8 cellular contexts compared by ENCODE assay signal in the genomic region with DNA sequence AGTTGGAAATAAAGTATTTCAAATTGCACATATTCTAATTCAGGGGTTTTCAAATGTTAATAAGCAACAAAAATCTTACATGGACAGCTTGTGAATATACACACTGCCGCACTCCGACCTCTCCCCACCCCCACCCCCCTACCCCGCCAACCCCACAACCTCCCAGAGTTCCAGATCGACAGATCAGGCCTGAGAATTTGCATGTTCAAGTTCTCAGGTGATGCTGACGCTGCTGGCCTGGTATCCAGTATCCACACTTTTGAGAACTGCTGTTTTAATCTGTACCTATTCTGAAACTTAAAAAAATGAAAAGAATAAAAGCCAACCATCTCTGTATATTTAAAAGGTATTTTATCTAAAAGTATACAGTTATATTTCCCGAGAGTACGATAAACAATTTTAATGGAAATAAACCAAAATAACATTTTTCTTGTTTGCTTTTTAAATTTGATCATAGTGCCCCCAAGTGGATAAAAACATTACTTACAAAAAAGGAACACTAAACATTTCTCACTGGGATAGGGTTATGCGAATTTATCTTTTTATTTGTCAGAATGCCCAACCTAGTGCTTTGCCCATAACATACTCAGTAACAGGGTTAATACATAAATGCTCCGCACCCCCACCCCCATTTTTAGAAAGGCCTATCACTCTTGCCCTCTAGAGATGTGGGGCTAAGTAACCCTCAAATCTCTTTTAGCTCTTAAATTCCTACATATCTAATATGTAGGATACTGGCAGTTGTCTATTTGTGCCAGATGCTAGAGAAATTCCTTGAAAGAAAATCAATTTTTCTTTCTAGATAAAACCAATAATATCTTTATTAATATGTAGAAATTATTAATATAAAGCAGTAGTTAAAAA.
DNase-seq lines count a peak whose midpoint lies in the region; ATAC-seq and TF ChIP-seq lines count a peak whose summit lies in the region.

No MANE protein-coding gene starts in this region.

- no peak for DNase-seq in Caco-2
- peak; percentile 7 for DNase-seq in HEK293T (ENCODE audit: extremely low spot score)
- DNase-seq in WTC11 (ENCODE audit: low spot score): peak; percentile 19
- DNase-seq in left kidney (ENCODE audit: low read depth, low spot score): peak; percentile 21
- no peak for DNase-seq in BE2C
- no peak for DNase-seq in mucosa of gallbladder (ENCODE audit: low spot score)
- DNase-seq in NCI-H187 (lab: John Stamatoyannopoulos, UW): no peak

- H3K4me3 ChIP-seq in Caco-2 (ENCODE audit: low read depth, low read length) (no peak overlapping the region), BE2C (ENCODE audit: low read depth, low read length) (no peak overlapping the region)

- H3K27ac Mint-ChIP-seq in Caco-2 (ENCODE audit: unreplicated experiment) (no peak overlapping the region), WTC11 (no peak overlapping the region; the same call in 1 of the 2 replicates)

- H3K4me1 Mint-ChIP-seq in Caco-2 (ENCODE audit: low read depth, unreplicated experiment): no peaks in the 10 kb centered on the region
- H3K4me1 Mint-ChIP-seq in WTC11: peaks cover 23% of the 10 kb centered on the region

- peak; percentile 90 for ATAC-seq in WTC11
- no peak for ATAC-seq in GM19324 (IDR thresholded peaks at IDR 0.05; ENCODE audit: low FRiP score, unreplicated experiment)

- no peaks in the 10 kb centered on the region for H3K36me3 ChIP-seq in Caco-2 (ENCODE audit: control insufficient read depth, insufficient read depth, low read length)
- H3K36me3 ChIP-seq in BE2C: no peaks in the 10 kb centered on the region

- CTCF ChIA-PET in Caco-2 (lab: Charles Lee) (interaction anchor here (0.7 to 1.0 kb wide), 2 partner anchors 139 to 271 kb away, joined by 3 read pairs; no protein-coding TSS in a partner anchor), HEK293T (lab: Yijun Ruan, JAX) (interaction anchor here (0.6 to 1.4 kb wide), 5 partner anchors 11 to 315 kb away, joined by 3 to 7 read pairs (median 4); no protein-coding TSS in a partner anchor), WTC11 (lab: Charles Lee) (interaction anchor here (0.5 to 2.2 kb wide), 11 partner anchors 84 to 525 kb away, joined by 3 to 20 read pairs (median 4); no protein-coding TSS in a partner anchor)

- H3K9me3 Mint-ChIP-seq in Caco-2 (ENCODE audit: unreplicated experiment) (no peaks in the 10 kb centered on the region), WTC11 (no peaks in the 10 kb centered on the region)

- intact Hi-C loops in Caco-2 (cut with micrococcal nuclease; ENCODE audit: unreplicated experiment): no loop called here

- H3K4me3 Mint-ChIP-seq in Caco-2 (ENCODE audit: unreplicated experiment) (no peak overlapping the region), WTC11 (peak overlapping the region; percentile 30)

- H3K36me3 Mint-ChIP-seq in Caco-2 (ENCODE audit: insufficient read depth, unreplicated experiment) (no peaks in the 10 kb centered on the region), WTC11 (no peaks in the 10 kb centered on the region)

- POLR2A ChIA-PET in Caco-2 (lab: Charles Lee): no interaction called here
- POLR2A ChIA-PET in HEK293T (lab: Yijun Ruan, JAX): no interaction called here
- POLR2A ChIA-PET in WTC11 (lab: Charles Lee): no interaction called here

- peaks cover 2% of the 10 kb centered on the region for H3K27me3 Mint-ChIP-seq in Caco-2 (ENCODE audit: insufficient read depth, unreplicated experiment)
- no peaks in the 10 kb centered on the region for H3K27me3 Mint-ChIP-seq in WTC11 (ENCODE audit: low read depth)

- H3K9me3 ChIP-seq in Caco-2 (no peaks in the 10 kb centered on the region), BE2C (no peaks in the 10 kb centered on the region)

- H3K4me1 ChIP-seq in Caco-2 (no peaks in the 10 kb centered on the region), BE2C (no peaks in the 10 kb centered on the region)

- H3K27me3 ChIP-seq in Caco-2 (replicated peaks; ENCODE audit: control insufficient read depth, insufficient read depth, low read length) (no peaks in the 10 kb centered on the region), BE2C (no peaks in the 10 kb centered on the region)

- TF ChIP-seq CTCF in Caco-2 (IDR thresholded peaks at IDR 0.05; ENCODE audit: insufficient read depth in 1 of 2, low read depth in 1 of 2, low read length in 1 of 2, severe bottlenecking in 1 of 2, unreplicated experiment in 1 of 2) (peak; percentile 32 to 36), WTC11 (IDR thresholded peaks at IDR 0.05) (peak; percentile 52), BE2C (IDR thresholded peaks at IDR 0.05; ENCODE audit: low read depth, low read length) (no peak; the same call in 1 of the 2 replicates)

- BruUV-seq in Caco-2 (replicated peaks; lab: Mats Ljungman, UMichigan): no TSS peak

TF ChIP-seq in HEK293T, 16 proteins besides CTCF, POLR2A, EP300 and RAD21:
- TF ChIP-seq ARNT (IDR thresholded peaks at IDR 0.05) (no peak), HDGF (IDR thresholded peaks at IDR 0.05; ENCODE audit: borderline replicate concordance) (no peak), NFRKB (IDR thresholded peaks at IDR 0.05) (no peak), SP1 (IDR thresholded peaks at IDR 0.05) (no peak), ELF4 (IDR thresholded peaks at IDR 0.05) (no peak), TARDBP (IDR thresholded peaks at IDR 0.05) (no peak), FOXK2 (IDR thresholded peaks at IDR 0.05) (no peak), BHLHE40 (IDR thresholded peaks at IDR 0.05; ENCODE audit: borderline replicate concordance) (no peak), ZNF384 (IDR thresholded peaks at IDR 0.05) (no peak), FOXA1 (IDR thresholded peaks at IDR 0.05) (no peak), FOXM1 (IDR thresholded peaks at IDR 0.05; ENCODE audit: borderline replicate concordance) (no peak), SUZ12 (IDR thresholded peaks at IDR 0.05) (no peak), CTBP1 (IDR thresholded peaks at IDR 0.05; ENCODE audit: borderline replicate concordance) (no peak), L3MBTL2 (conservative IDR thresholded peaks at IDR 0.05) (no peak), LEF1 (IDR thresholded peaks at IDR 0.05; ENCODE audit: borderline replicate concordance) (no peak)
- TF ChIP-seq, protein P1, sequence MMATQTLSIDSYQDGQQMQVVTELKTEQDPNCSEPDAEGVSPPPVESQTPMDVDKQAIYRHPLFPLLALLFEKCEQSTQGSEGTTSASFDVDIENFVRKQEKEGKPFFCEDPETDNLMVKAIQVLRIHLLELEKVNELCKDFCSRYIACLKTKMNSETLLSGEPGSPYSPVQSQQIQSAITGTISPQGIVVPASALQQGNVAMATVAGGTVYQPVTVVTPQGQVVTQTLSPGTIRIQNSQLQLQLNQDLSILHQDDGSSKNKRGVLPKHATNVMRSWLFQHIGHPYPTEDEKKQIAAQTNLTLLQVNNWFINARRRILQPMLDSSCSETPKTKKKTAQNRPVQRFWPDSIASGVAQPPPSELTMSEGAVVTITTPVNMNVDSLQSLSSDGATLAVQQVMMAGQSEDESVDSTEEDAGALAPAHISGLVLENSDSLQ (IDR thresholded peaks at IDR 0.05): no peak

TF ChIP-seq in WTC11, 78 proteins besides CTCF, POLR2A, EP300 and RAD21:
- no peak for TF ChIP-seq JUN (CRISPR knock-in tag; IDR thresholded peaks at IDR 0.05)
- no peak for TF ChIP-seq NR1H2 (CRISPR knock-in tag; IDR thresholded peaks at IDR 0.05)
- TF ChIP-seq, protein P2, sequence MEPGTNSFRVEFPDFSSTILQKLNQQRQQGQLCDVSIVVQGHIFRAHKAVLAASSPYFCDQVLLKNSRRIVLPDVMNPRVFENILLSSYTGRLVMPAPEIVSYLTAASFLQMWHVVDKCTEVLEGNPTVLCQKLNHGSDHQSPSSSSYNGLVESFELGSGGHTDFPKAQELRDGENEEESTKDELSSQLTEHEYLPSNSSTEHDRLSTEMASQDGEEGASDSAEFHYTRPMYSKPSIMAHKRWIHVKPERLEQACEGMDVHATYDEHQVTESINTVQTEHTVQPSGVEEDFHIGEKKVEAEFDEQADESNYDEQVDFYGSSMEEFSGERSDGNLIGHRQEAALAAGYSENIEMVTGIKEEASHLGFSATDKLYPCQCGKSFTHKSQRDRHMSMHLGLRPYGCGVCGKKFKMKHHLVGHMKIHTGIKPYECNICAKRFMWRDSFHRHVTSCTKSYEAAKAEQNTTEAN (CRISPR knock-in tag; IDR thresholded peaks at IDR 0.05): no peak
- no peak for TF ChIP-seq TP53 (CRISPR knock-in tag; IDR thresholded peaks at IDR 0.05)
- TF ChIP-seq, protein P3, sequence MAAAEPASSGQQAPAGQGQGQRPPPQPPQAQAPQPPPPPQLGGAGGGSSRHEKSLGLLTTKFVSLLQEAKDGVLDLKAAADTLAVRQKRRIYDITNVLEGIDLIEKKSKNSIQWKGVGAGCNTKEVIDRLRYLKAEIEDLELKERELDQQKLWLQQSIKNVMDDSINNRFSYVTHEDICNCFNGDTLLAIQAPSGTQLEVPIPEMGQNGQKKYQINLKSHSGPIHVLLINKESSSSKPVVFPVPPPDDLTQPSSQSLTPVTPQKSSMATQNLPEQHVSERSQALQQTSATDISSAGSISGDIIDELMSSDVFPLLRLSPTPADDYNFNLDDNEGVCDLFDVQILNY (CRISPR knock-in tag; IDR thresholded peaks at IDR 0.05): no peak
- no peak for TF ChIP-seq ZNF423 (CRISPR knock-in tag; IDR thresholded peaks at IDR 0.05)
- no peak for TF ChIP-seq GTF2I (CRISPR knock-in tag; conservative IDR thresholded peaks at IDR 0.05)

Comparison
In these comparisons a context has a peak if more than half of its experiments do, and no peak if none do; other contexts are left out.
1. DNase-seq: peak in HEK293T (single experiment), WTC11 (single experiment) and left kidney (single experiment); none in Caco-2 (0 of 2), BE2C (single experiment), mucosa of gallbladder (single experiment) and NCI-H187 (0 of 2).